In the genomic region with DNA sequence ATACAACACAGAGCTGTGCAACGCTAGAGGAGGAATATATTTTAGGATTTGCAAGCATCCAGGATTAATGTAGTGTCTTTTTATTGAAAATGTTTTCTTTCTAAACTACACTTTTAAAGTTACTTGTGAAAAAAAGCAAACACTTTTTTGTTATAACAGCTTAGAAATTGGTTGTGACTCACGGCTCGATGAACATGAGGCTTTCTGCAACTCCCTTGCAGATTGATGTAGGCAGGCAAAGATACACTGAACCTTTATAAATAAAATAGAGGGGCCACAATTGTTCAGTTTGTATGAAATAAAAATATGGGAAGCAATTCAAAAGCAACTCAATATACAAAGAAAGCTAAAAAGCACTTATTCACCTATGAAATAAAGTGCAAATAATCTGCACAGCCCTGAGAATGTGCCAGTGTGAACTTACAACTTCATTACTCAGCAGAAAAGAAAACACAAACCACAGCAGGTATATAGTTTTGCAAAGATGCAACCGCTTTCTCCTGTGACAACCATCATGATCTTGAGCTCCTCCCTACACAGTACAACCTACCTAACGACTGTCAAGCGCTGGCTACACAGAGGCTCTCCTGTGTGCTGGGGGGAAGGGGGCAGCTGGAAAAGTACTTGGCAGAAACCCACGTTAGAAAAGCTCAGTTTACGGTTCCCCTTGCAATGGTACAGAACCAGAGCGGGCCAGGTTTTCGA, we compare ENCODE assay signal across 8 cellular contexts. TPM values are rescaled to one million over a fixed set of nuclear protein-coding genes. Genes with fewer than 3 reads are reported as not detected.
DNase-seq lines count a peak whose midpoint lies in the region; ATAC-seq and TF ChIP-seq lines count a peak whose summit lies in the region.

No MANE protein-coding gene starts in this region.

- H3K9me3 Mint-ChIP-seq in activated B cell treated with CpG ODN at 0.5 μM for 24 hours = no peaks in the 10 kb centered on the region
- peaks cover 5% of the 10 kb centered on the region for H3K9me3 Mint-ChIP-seq in glutamatergic neuron (ENCODE audit: unreplicated experiment)

- ATAC-seq in HG03025 (IDR thresholded peaks at IDR 0.05; ENCODE audit: low FRiP score, unreplicated experiment) (peak; percentile 21), activated B cell treated with CpG ODN at 0.5 μM for 24 hours (ENCODE audit: low read depth) (no peak), GM21825 (IDR thresholded peaks at IDR 0.05; ENCODE audit: unreplicated experiment) (no peak)

- no peaks in the 10 kb centered on the region for H3K27me3 Mint-ChIP-seq in activated B cell treated with CpG ODN at 0.5 μM for 24 hours
- H3K27me3 Mint-ChIP-seq in glutamatergic neuron (ENCODE audit: unreplicated experiment) = peaks cover 2% of the 10 kb centered on the region

- DNase-seq in activated B cell treated with CpG ODN at 0.5 μM for 24 hours = no peak
- DNase-seq in glutamatergic neuron = no peak
- no peak for DNase-seq in retinal pigment epithelial cell (ENCODE audit: low read depth)
- DNase-seq in NCI-H1417 treated with DMSO at 0.1 percent for 48 hours (lab: John Stamatoyannopoulos, UW) = no peak
- DNase-seq in SIG-M5 treated with dmso at 0.1 percent for 504 hours (lab: John Stamatoyannopoulos, UW; ENCODE audit: unreplicated experiment) = no peak

- H3K4me3 Mint-ChIP-seq in activated B cell treated with CpG ODN at 0.5 μM for 24 hours (peak overlapping the region; percentile 86), glutamatergic neuron (ENCODE audit: unreplicated experiment) (peak overlapping the region; percentile 93)

- CTCF ChIA-PET in activated B cell treated with CpG ODN at 0.5 μM for 24 hours (lab: Charles Lee) = interaction anchor here (1.2 to 1.3 kb wide), 2 partner anchors 134 to 163 kb away, joined by 3 read pairs; no protein-coding TSS in a partner anchor

- peak overlapping the region; percentile 91 for H3K4me3 ChIP-seq in GM08714 (ENCODE audit: low read length)
- peak overlapping the region; percentile 62 for H3K4me3 ChIP-seq in retinal pigment epithelial cell (ENCODE audit: low read length)

- H3K27ac Mint-ChIP-seq in activated B cell treated with CpG ODN at 0.5 μM for 24 hours = peak overlapping the region; percentile 89
- peak overlapping the region; percentile 96 for H3K27ac Mint-ChIP-seq in glutamatergic neuron (ENCODE audit: unreplicated experiment)

- H3K4me1 Mint-ChIP-seq in activated B cell treated with CpG ODN at 0.5 μM for 24 hours = peaks cover 27% of the 10 kb centered on the region
- H3K4me1 Mint-ChIP-seq in glutamatergic neuron (ENCODE audit: low read depth, unreplicated experiment) = peaks cover 15% of the 10 kb centered on the region

- POLR2A ChIA-PET in activated B cell treated with CpG ODN at 0.5 μM for 24 hours (lab: Charles Lee) = interaction anchor here (1.0 to 2.4 kb wide), 4 partner anchors 47 to 155 kb away, joined by 3 to 15 read pairs (median 4); partner anchors contain the start of genes AXIN1, HBQ1 and MRPL28

- no peak for TF ChIP-seq CTCF in activated B cell treated with CpG ODN at 0.5 μM for 24 hours (IDR thresholded peaks at IDR 0.05)
- no peak for TF ChIP-seq CTCF in glutamatergic neuron (IDR thresholded peaks at IDR 0.05; ENCODE audit: partially characterized antibody, unreplicated experiment)
- TF ChIP-seq CTCF in retinal pigment epithelial cell (conservative IDR thresholded peaks at IDR 0.05; ENCODE audit: low read depth, low read length) = no peak

- peaks cover 44% of the 10 kb centered on the region for H3K36me3 Mint-ChIP-seq in activated B cell treated with CpG ODN at 0.5 μM for 24 hours (ENCODE audit: low read depth)
- H3K36me3 Mint-ChIP-seq in glutamatergic neuron (ENCODE audit: unreplicated experiment) = no peaks in the 10 kb centered on the region

- intact Hi-C loops in activated B cell treated with CpG ODN at 0.5 μM for 24 hours (cut with micrococcal nuclease) = no loop called here

RNA-seq across cellular contexts. Expression of gene LUC7L, which starts 0.9 kb away (rescaled TPM):
- total RNA-seq in activated B cell treated with CpG ODN at 0.5 μM for 24 hours = 85.0 and 100 TPM in 2 replicates
- total RNA-seq in glutamatergic neuron (ENCODE audit: unreplicated experiment) = 213 TPM

RNA-seq across cellular contexts. Expression of gene FAM234A, which starts 6.3 kb away (rescaled TPM):
- total RNA-seq in activated B cell treated with CpG ODN at 0.5 μM for 24 hours (45.9 and 49.6 TPM in 2 replicates), glutamatergic neuron (ENCODE audit: unreplicated experiment) (82.7 TPM)

RNA-seq across cellular contexts. Expression of gene RGS11, which starts 47.4 kb away (rescaled TPM):
- total RNA-seq in activated B cell treated with CpG ODN at 0.5 μM for 24 hours (not detected in 2 replicates), glutamatergic neuron (ENCODE audit: unreplicated experiment) (18.2 TPM)

RNA-seq across cellular contexts. Expression of gene HBQ1, which starts 48.0 kb away (rescaled TPM):
- total RNA-seq in activated B cell treated with CpG ODN at 0.5 μM for 24 hours (not detected in 2 replicates), glutamatergic neuron (ENCODE audit: unreplicated experiment) (1.5 TPM)

RNA-seq across cellular contexts. Expression of gene HBA1, which starts 51.8 kb away (rescaled TPM):
- total RNA-seq in activated B cell treated with CpG ODN at 0.5 μM for 24 hours (109 and 111 TPM in 2 replicates), glutamatergic neuron (ENCODE audit: unreplicated experiment) (1.5 TPM)

Comparison
In these comparisons a context has a peak if more than half of its experiments do, and no peak if none do; other contexts are left out.
1. RNA of gene RGS11, which starts 47.4 kb away (total RNA-seq): 18.2 TPM in glutamatergic neuron (single experiment); not detected in activated B cell treated with CpG ODN at 0.5 μM for 24 hours; every median in the first group is over 10 times any median in the second.